In the genomic region with DNA sequence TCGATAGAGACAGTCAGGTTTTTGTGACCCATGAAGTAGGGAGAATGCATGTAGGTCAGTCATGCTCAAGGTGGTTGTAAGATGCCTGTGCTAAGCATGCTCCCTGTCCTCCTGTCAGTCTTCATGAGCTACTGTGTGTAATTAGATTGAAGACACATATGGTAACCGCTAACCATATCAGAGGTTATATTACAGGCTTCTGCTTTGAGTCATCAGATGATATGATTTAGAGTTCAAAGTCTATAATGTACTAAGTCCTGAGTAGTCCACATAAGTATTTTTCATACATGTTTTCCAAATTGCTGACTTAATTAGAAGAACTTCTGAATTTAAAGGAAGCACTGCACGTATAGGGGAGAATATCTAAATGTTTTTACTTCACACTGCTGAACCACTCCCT, we compare ENCODE assay signal across 19 cellular contexts. TPM values are rescaled to one million over a fixed set of nuclear protein-coding genes. Genes with fewer than 3 reads are reported as not detected.
"Had no signal": no experiment of that assay in that cellular context is flagged by ENCODE, and none has a peak within 500 bp of the region (broad histone marks: within the 10 kb centered on the region; RNA-seq: fewer than 3 reads in every experiment).

No MANE protein-coding gene starts in this region.

RNA-seq across cellular contexts. Expression of gene XAGE1B, which starts 31.9 kb away (rescaled TPM):
- total RNA-seq: activated B cell treated with CpG ODN at 0.5 μM for 24 hours; activated CD4-positive, alpha-beta memory T cell treated with anti-CD3 and anti-CD28 coated beads for 36 hours; activated CD4-positive, alpha-beta T cell treated with anti-CD3 and anti-CD28 coated beads, Interleukin-2, amount 10 ng/mL, durations not matched to agents 24 days and 14 days; activated CD8-positive, alpha-beta memory T cell treated with anti-CD3 and anti-CD28 coated beads for 36 hours; activated CD8-positive, alpha-beta T cell treated with anti-CD3 and anti-CD28 coated beads for 36 hours; activated naive CD4-positive, alpha-beta T cell treated with anti-CD3 and anti-CD28 coated beads for 36 hours; activated naive CD4-positive, alpha-beta T cell treated with anti-CD3 and anti-CD28 coated beads, Interleukin-2, amount 50 U/mL, for 72 hours; activated naive CD8-positive, alpha-beta T cell treated with anti-CD3 and anti-CD28 coated beads for 36 hours; activated T-cell treated with anti-CD3 and anti-CD28 coated beads, Interleukin-2, amount 50 U/mL, for 4 hours; activated T-cell treated with anti-CD3 and anti-CD28 coated beads, Interleukin-2, amount 50 U/mL, for 72 hours; activated T-helper 1 cell treated with anti-CD3 and anti-CD28 coated beads, Interleukin-12 subunit alpha, Interleukin-12 subunit beta, Interleukin-2, Interleukin-4 antibody, amounts not matched to agents 30 ng/mL and 10 ng/mL and 1 ng/mL, durations not matched to agents 14 hours and 24 hours and 36 hours; activated T-helper 17 cell treated with anti-CD3 and anti-CD28 coated beads, Interleukin-2, amount 50 U/mL, for 72 hours; adrenal gland; aorta; astrocyte; body of pancreas; breast epithelium; cardiac septum; cerebellum had no signal
- polyA plus RNA-seq: adrenal gland, aorta had no signal

RNA-seq across cellular contexts. Expression of gene XAGE1A, which starts 53.2 kb away (rescaled TPM):
- total RNA-seq: activated B cell treated with CpG ODN at 0.5 μM for 24 hours; activated CD4-positive, alpha-beta memory T cell treated with anti-CD3 and anti-CD28 coated beads for 36 hours; activated CD4-positive, alpha-beta T cell treated with anti-CD3 and anti-CD28 coated beads, Interleukin-2, amount 10 ng/mL, durations not matched to agents 24 days and 14 days; activated CD8-positive, alpha-beta memory T cell treated with anti-CD3 and anti-CD28 coated beads for 36 hours; activated CD8-positive, alpha-beta T cell treated with anti-CD3 and anti-CD28 coated beads for 36 hours; activated naive CD4-positive, alpha-beta T cell treated with anti-CD3 and anti-CD28 coated beads for 36 hours; activated naive CD4-positive, alpha-beta T cell treated with anti-CD3 and anti-CD28 coated beads, Interleukin-2, amount 50 U/mL, for 72 hours; activated naive CD8-positive, alpha-beta T cell treated with anti-CD3 and anti-CD28 coated beads for 36 hours; activated T-cell treated with anti-CD3 and anti-CD28 coated beads, Interleukin-2, amount 50 U/mL, for 4 hours; activated T-cell treated with anti-CD3 and anti-CD28 coated beads, Interleukin-2, amount 50 U/mL, for 72 hours; activated T-helper 1 cell treated with anti-CD3 and anti-CD28 coated beads, Interleukin-12 subunit alpha, Interleukin-12 subunit beta, Interleukin-2, Interleukin-4 antibody, amounts not matched to agents 30 ng/mL and 10 ng/mL and 1 ng/mL, durations not matched to agents 14 hours and 24 hours and 36 hours; activated T-helper 17 cell treated with anti-CD3 and anti-CD28 coated beads, Interleukin-2, amount 50 U/mL, for 72 hours; adrenal gland; aorta; astrocyte; body of pancreas; breast epithelium; cardiac septum; cerebellum had no signal
- polyA plus RNA-seq: adrenal gland, aorta had no signal
